9 cellular contexts compared by ENCODE assay signal in the genomic region with DNA sequence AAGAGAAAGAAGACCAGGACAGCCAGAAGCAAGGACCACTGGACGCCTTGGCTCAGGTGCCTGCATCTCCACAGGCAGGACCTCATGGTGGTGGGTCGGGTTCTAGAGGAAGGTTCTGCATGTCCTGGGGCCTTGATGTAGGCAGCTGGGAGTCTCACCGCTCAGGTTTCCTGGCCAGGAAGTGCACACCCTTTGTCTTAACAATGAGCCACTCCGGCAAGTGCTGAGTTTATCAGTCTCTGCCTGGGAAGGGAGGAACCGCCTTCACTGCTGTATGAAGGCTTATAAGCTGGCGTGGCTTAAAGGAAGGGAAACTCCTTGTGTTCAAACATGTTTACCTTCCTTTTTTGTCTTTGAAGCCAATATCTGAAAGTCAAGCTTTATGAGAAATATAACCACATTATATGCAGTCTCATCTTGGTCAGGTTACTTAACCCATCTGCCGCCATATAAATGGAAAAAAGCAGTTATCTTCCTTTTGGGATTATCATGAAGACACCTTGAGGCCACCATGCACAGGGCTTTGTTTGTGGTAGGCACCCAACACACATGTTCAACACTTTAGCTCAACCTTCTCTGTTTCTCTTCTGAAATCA. TPM values are rescaled to one million over a fixed set of nuclear protein-coding genes. Genes with fewer than 3 reads are reported as not detected.
DNase-seq lines count a peak whose midpoint lies in the region; ATAC-seq and TF ChIP-seq lines count a peak whose summit lies in the region.
"Had no signal": no experiment of that assay in that cellular context is flagged by ENCODE, and none has a peak within 500 bp of the region (broad histone marks: within the 10 kb centered on the region; RNA-seq: fewer than 3 reads in every experiment).

A gene with protein sequence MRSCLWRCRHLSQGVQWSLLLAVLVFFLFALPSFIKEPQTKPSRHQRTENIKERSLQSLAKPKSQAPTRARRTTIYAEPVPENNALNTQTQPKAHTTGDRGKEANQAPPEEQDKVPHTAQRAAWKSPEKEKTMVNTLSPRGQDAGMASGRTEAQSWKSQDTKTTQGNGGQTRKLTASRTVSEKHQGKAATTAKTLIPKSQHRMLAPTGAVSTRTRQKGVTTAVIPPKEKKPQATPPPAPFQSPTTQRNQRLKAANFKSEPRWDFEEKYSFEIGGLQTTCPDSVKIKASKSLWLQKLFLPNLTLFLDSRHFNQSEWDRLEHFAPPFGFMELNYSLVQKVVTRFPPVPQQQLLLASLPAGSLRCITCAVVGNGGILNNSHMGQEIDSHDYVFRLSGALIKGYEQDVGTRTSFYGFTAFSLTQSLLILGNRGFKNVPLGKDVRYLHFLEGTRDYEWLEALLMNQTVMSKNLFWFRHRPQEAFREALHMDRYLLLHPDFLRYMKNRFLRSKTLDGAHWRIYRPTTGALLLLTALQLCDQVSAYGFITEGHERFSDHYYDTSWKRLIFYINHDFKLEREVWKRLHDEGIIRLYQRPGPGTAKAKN (minus strand): TSS at position 205 of the 596 bp plus-strand sequence. CDS start 119 bp downstream, at position 86.

- H3K9me3 Mint-ChIP-seq in activated naive CD8-positive, alpha-beta T cell treated with anti-CD3 and anti-CD28 coated beads, Interleukin-2, amount 10 ng/mL, durations not matched to agents 7 days and 5 days = peaks cover 4% of the 10 kb centered on the region
- H3K9me3 Mint-ChIP-seq in activated naive CD8-positive, alpha-beta T cell treated with anti-CD3 and anti-CD28 coated beads for 36 hours = peaks cover 3% of the 10 kb centered on the region
- peaks cover 7 to 9% of the 10 kb centered on the region in 2 donors for H3K9me3 Mint-ChIP-seq in stimulated activated naive B cell treated with anti-CD40 and anti-IgM and Interleukin-4, amounts not matched to agents 10 μg/mL and 1 μg/mL and 100 μg/mL, for 72 hours

- peaks cover 15% of the 10 kb centered on the region for H3K27me3 Mint-ChIP-seq in activated naive CD8-positive, alpha-beta T cell treated with anti-CD3 and anti-CD28 coated beads, Interleukin-2, amount 10 ng/mL, durations not matched to agents 7 days and 5 days
- no peaks in the 10 kb centered on the region for H3K27me3 Mint-ChIP-seq in activated naive CD8-positive, alpha-beta T cell treated with anti-CD3 and anti-CD28 coated beads for 36 hours
- H3K27me3 Mint-ChIP-seq in stimulated activated naive B cell treated with anti-CD40 and anti-IgM and Interleukin-4, amounts not matched to agents 10 μg/mL and 1 μg/mL and 100 μg/mL, for 72 hours = peaks cover 21 to 37% of the 10 kb centered on the region in 2 donors

- TF ChIP-seq EP300 in upper lobe of left lung (IDR thresholded peaks at IDR 0.05) = no peak

- peak within 1 kb of the TSS in 3 of 4 donors; percentile 9 to 26 (median 17) for H3K4me3 ChIP-seq in upper lobe of left lung

- H3K4me1 ChIP-seq in upper lobe of left lung = peaks cover 0 to 28% (median 14%) of the 10 kb centered on the region in 4 donors

- H3K36me3 ChIP-seq in upper lobe of left lung = no peaks in the 10 kb centered on the region

- no peaks in the 10 kb centered on the region for H3K27me3 ChIP-seq in upper lobe of left lung

- 51 to 61% methylated on average over 6 to 7 of the region's 7 CpGs for WGBS in upper lobe of left lung, 2 donors

- H3K4me1 Mint-ChIP-seq in activated naive CD8-positive, alpha-beta T cell treated with anti-CD3 and anti-CD28 coated beads, Interleukin-2, amount 10 ng/mL, durations not matched to agents 7 days and 5 days = peaks cover 3% of the 10 kb centered on the region
- H3K4me1 Mint-ChIP-seq in activated naive CD8-positive, alpha-beta T cell treated with anti-CD3 and anti-CD28 coated beads for 36 hours = peaks cover 17% of the 10 kb centered on the region
- no peaks in the 10 kb centered on the region for H3K4me1 Mint-ChIP-seq in stimulated activated naive B cell treated with anti-CD40 and anti-IgM and Interleukin-4, amounts not matched to agents 10 μg/mL and 1 μg/mL and 100 μg/mL, for 72 hours

- H3K27ac ChIP-seq in upper lobe of left lung = peak within 1 kb of the TSS in 3 of 4 donors; percentile 54 to 67 (median 55)

- no peak for TF ChIP-seq CTCF in upper lobe of left lung (IDR thresholded peaks at IDR 0.05)

- peak in 2 of 4 donors; percentile 26 to 49 for TF ChIP-seq POLR2A in upper lobe of left lung (IDR thresholded peaks at IDR 0.05)

- no peak within 1 kb of the TSS for H3K27ac Mint-ChIP-seq in activated naive CD8-positive, alpha-beta T cell treated with anti-CD3 and anti-CD28 coated beads, Interleukin-2, amount 10 ng/mL, durations not matched to agents 7 days and 5 days
- H3K27ac Mint-ChIP-seq in activated naive CD8-positive, alpha-beta T cell treated with anti-CD3 and anti-CD28 coated beads for 36 hours = no peak within 1 kb of the TSS
- no peak within 1 kb of the TSS for H3K27ac Mint-ChIP-seq in stimulated activated naive B cell treated with anti-CD40 and anti-IgM and Interleukin-4, amounts not matched to agents 10 μg/mL and 1 μg/mL and 100 μg/mL, for 72 hours

- H3K36me3 Mint-ChIP-seq in activated naive CD8-positive, alpha-beta T cell treated with anti-CD3 and anti-CD28 coated beads, Interleukin-2, amount 10 ng/mL, durations not matched to agents 7 days and 5 days = no peaks in the 10 kb centered on the region
- H3K36me3 Mint-ChIP-seq in activated naive CD8-positive, alpha-beta T cell treated with anti-CD3 and anti-CD28 coated beads for 36 hours = no peaks in the 10 kb centered on the region
- H3K36me3 Mint-ChIP-seq in stimulated activated naive B cell treated with anti-CD40 and anti-IgM and Interleukin-4, amounts not matched to agents 10 μg/mL and 1 μg/mL and 100 μg/mL, for 72 hours = peaks cover 3 to 8% of the 10 kb centered on the region in 2 donors

- POLR2A ChIA-PET in activated naive CD8-positive, alpha-beta T cell treated with anti-CD3 and anti-CD28 coated beads, Interleukin-2, amount 10 ng/mL, durations not matched to agents 7 days and 5 days (lab: Charles Lee) = no interaction called here

- H3K9me3 ChIP-seq in upper lobe of left lung = no peaks in the 10 kb centered on the region

- peak; percentile 65 for ATAC-seq in activated naive CD8-positive, alpha-beta T cell treated with anti-CD3 and anti-CD28 coated beads, Interleukin-2, amount 10 ng/mL, durations not matched to agents 7 days and 5 days (ENCODE audit: low read depth)
- no peak for ATAC-seq in upper lobe of left lung (ENCODE audit: low FRiP score in 2 of 2)
- no peak for ATAC-seq in stimulated activated naive B cell treated with anti-CD40 and anti-IgM and Interleukin-4, amounts not matched to agents 10 μg/mL and 1 μg/mL and 100 μg/mL, for 72 hours (replicated peaks)

- no peak for DNase-seq in activated naive CD8-positive, alpha-beta T cell treated with anti-CD3 and anti-CD28 coated beads, Interleukin-2, amount 10 ng/mL, durations not matched to agents 7 days and 5 days
- no peak for DNase-seq in activated naive CD8-positive, alpha-beta T cell treated with anti-CD3 and anti-CD28 coated beads for 36 hours
- peak; percentile 28 for DNase-seq in activated naive CD4-positive, alpha-beta T cell treated with Interleukin-2 at 50 U/mL for 16 hours
- peak; percentile 45 for DNase-seq in left kidney (ENCODE audit: low read depth, low spot score)
- DNase-seq in upper lobe of left lung = peak in 1 of 2 donors; percentile 54
- no peak for DNase-seq in NCI-H524 treated with DMSO at 0.1 percent for 48 hours (lab: John Stamatoyannopoulos, UW)
- no peak for DNase-seq in NCI-H1436 (lab: John Stamatoyannopoulos, UW)
- DNase-seq in stimulated activated naive B cell treated with anti-CD40 and anti-IgM and Interleukin-4, amounts not matched to agents 10 μg/mL and 1 μg/mL and 100 μg/mL, for 72 hours = no peak
- DNase-seq: NCI-H2107 had no signal

- H3K4me3 Mint-ChIP-seq in activated naive CD8-positive, alpha-beta T cell treated with anti-CD3 and anti-CD28 coated beads, Interleukin-2, amount 10 ng/mL, durations not matched to agents 7 days and 5 days = no peak within 1 kb of the TSS
- no peak within 1 kb of the TSS for H3K4me3 Mint-ChIP-seq in activated naive CD8-positive, alpha-beta T cell treated with anti-CD3 and anti-CD28 coated beads for 36 hours
- no peak within 1 kb of the TSS for H3K4me3 Mint-ChIP-seq in stimulated activated naive B cell treated with anti-CD40 and anti-IgM and Interleukin-4, amounts not matched to agents 10 μg/mL and 1 μg/mL and 100 μg/mL, for 72 hours

RNA-seq across cellular contexts. Expression of the gene that starts here (rescaled TPM):
- total RNA-seq in activated naive CD8-positive, alpha-beta T cell treated with anti-CD3 and anti-CD28 coated beads, Interleukin-2, amount 10 ng/mL, durations not matched to agents 7 days and 5 days = not detected
- not detected for total RNA-seq in activated naive CD8-positive, alpha-beta T cell treated with anti-CD3 and anti-CD28 coated beads for 36 hours
- 10 to 100 TPM in 4 of 6 donors, 1 to 10 TPM in 2; 8.3 to 20.4 (median 19.1) TPM for total RNA-seq in upper lobe of left lung

Comparison
In these comparisons a context has a peak if more than half of its experiments do, and no peak if none do; other contexts are left out.
1. RNA of the gene that starts here (total RNA-seq): 8.3 to 20.4 TPM in upper lobe of left lung; not detected in activated naive CD8-positive, alpha-beta T cell treated with anti-CD3 and anti-CD28 coated beads, Interleukin-2, amount 10 ng/mL, durations not matched to agents 7 days and 5 days and not detected in activated naive CD8-positive, alpha-beta T cell treated with anti-CD3 and anti-CD28 coated beads for 36 hours; every median in the first group is over 4 times any median in the second.
2. Peak in ATAC-seq in activated naive CD8-positive, alpha-beta T cell treated with anti-CD3 and anti-CD28 coated beads, Interleukin-2, amount 10 ng/mL, durations not matched to agents 7 days and 5 days; RNA of the gene not detected or under 1 TPM.
3. DNase-seq: peak in activated naive CD4-positive, alpha-beta T cell treated with Interleukin-2 at 50 U/mL for 16 hours (single experiment) and left kidney (single experiment); none in activated naive CD8-positive, alpha-beta T cell treated with anti-CD3 and anti-CD28 coated beads, Interleukin-2, amount 10 ng/mL, durations not matched to agents 7 days and 5 days (single experiment), activated naive CD8-positive, alpha-beta T cell treated with anti-CD3 and anti-CD28 coated beads for 36 hours (single experiment), NCI-H524 treated with DMSO at 0.1 percent for 48 hours (single experiment), NCI-H1436 (single experiment) and stimulated activated naive B cell treated with anti-CD40 and anti-IgM and Interleukin-4, amounts not matched to agents 10 μg/mL and 1 μg/mL and 100 μg/mL, for 72 hours (single experiment).